ENCODE assay signal across 11 cellular contexts in genomic region chr7:99990417-99990816, GRCh38. TPM values are rescaled to one million over a fixed set of nuclear protein-coding genes. Genes with fewer than 3 reads are reported as not detected.
DNase-seq lines count a peak whose midpoint lies in the region; ATAC-seq and TF ChIP-seq lines count a peak whose summit lies in the region.
"Had no signal": no experiment of that assay in that cellular context is flagged by ENCODE, and none has a peak within 500 bp of the region (broad histone marks: within the 10 kb centered on the region; RNA-seq: fewer than 3 reads in every experiment).

No MANE protein-coding gene starts in this region.

- 0 out of 2 replicates have a peak, but pooled peaks cover 4% of the 10 kb centered on the region for H3K4me1 ChIP-seq in GM23248 (ENCODE audit: insufficient read depth)
- H3K4me1 ChIP-seq in HAP-1, result peaks cover 2% of the 10 kb centered on the region; the same call in 1 of the 2 replicates

- H4K20me1 ChIP-seq in GM23248 (ENCODE audit: insufficient read depth), result no peaks in the 10 kb centered on the region

- H3K27ac Mint-ChIP-seq in osteocyte (ENCODE audit: unreplicated experiment), result no peak overlapping the region
- H3K27ac Mint-ChIP-seq in stimulated activated naive CD8-positive, alpha-beta T cell treated with anti-CD3 and anti-CD28 coated beads, Interleukin-15, amount 100 ng/mL, for 72 hours, result no peak overlapping the region
- H3K27ac Mint-ChIP-seq: activated naive CD8-positive, alpha-beta T cell treated with anti-CD3 and anti-CD28 coated beads, Interleukin-2, amount 50 U/mL, for 24 hours had no signal

- H3K4me3 Mint-ChIP-seq in osteocyte (ENCODE audit: unreplicated experiment), result peak overlapping the region; percentile 65
- H3K4me3 Mint-ChIP-seq in stimulated activated naive CD8-positive, alpha-beta T cell treated with anti-CD3 and anti-CD28 coated beads, Interleukin-15, amount 100 ng/mL, for 72 hours, result no peak overlapping the region
- H3K4me3 Mint-ChIP-seq: activated naive CD8-positive, alpha-beta T cell treated with anti-CD3 and anti-CD28 coated beads, Interleukin-2, amount 50 U/mL, for 24 hours had no signal

- H3K4me2 ChIP-seq in GM23248 (ENCODE audit: unreplicated experiment), result peak overlapping the region; percentile 88

- H3K4me3 ChIP-seq in GM23248 (peak overlapping the region; percentile 57), epithelial cell of esophagus (ENCODE audit: low read length) (peak overlapping the region; percentile 30), HAP-1 (no peak overlapping the region)

- H3K36me3 ChIP-seq in GM23248 (ENCODE audit: low read depth) (no peaks in the 10 kb centered on the region), HAP-1 (replicated peaks) (no peaks in the 10 kb centered on the region)

- H3K27me3 ChIP-seq in GM23248 (replicated peaks; ENCODE audit: insufficient read depth) (peaks cover 3% of the 10 kb centered on the region; the same call in 1 of the 2 replicates), HAP-1 (ENCODE audit: low read depth) (peaks cover 4% of the 10 kb centered on the region)

- no peaks in the 10 kb centered on the region for H3K9me3 Mint-ChIP-seq in osteocyte (ENCODE audit: unreplicated experiment)
- H3K9me3 Mint-ChIP-seq in stimulated activated naive CD8-positive, alpha-beta T cell treated with anti-CD3 and anti-CD28 coated beads, Interleukin-15, amount 100 ng/mL, for 72 hours, result no peaks in the 10 kb centered on the region
- H3K9me3 Mint-ChIP-seq: activated naive CD8-positive, alpha-beta T cell treated with anti-CD3 and anti-CD28 coated beads, Interleukin-2, amount 50 U/mL, for 24 hours had no signal

- ATAC-seq in stimulated activated naive CD8-positive, alpha-beta T cell treated with anti-CD3 and anti-CD28 coated beads, Interleukin-15, amount 100 ng/mL, for 72 hours, result no peak

- in situ Hi-C loops in GM23248 (cut with MboI), result no loop called here
- in situ Hi-C loops in HAP-1 (cut with MboI; ENCODE audit: low sequenced_read_pairs), result no loop called here

- H3K27ac ChIP-seq in GM23248, result no peak overlapping the region
- H3K27ac ChIP-seq: HL-60 had no signal

- H3F3A ChIP-seq in GM23248 (ENCODE audit: insufficient read depth), result no peaks in the 10 kb centered on the region

- no peaks in the 10 kb centered on the region for H3K9me2 ChIP-seq in GM23248 (ENCODE audit: insufficient read depth)

- TF ChIP-seq CTCF in epithelial cell of esophagus (IDR thresholded peaks at IDR 0.05; ENCODE audit: insufficient read depth, low read depth, low read length, missing control alignments) (no peak), osteocyte (IDR thresholded peaks at IDR 0.05) (no peak)

- peak overlapping the region; percentile 63 for H2AFZ ChIP-seq in GM23248

- H3K79me2 ChIP-seq in GM23248 (ENCODE audit: insufficient read depth), result no peaks in the 10 kb centered on the region

- H3K36me3 Mint-ChIP-seq in osteocyte (ENCODE audit: unreplicated experiment), result no peaks in the 10 kb centered on the region

- no peak for DNase-seq in GM23248
- peak; percentile 17 for DNase-seq in NCI-H146 treated with DMSO at 0.1 percent for 48 hours (lab: John Stamatoyannopoulos, UW; ENCODE audit: unreplicated experiment)
- no peak for DNase-seq in epithelial cell of esophagus (ENCODE audit: low read depth)
- DNase-seq in osteocyte (ENCODE audit: extremely low spot score, unreplicated experiment), result no peak
- no peak for DNase-seq in NK-92 (lab: John Stamatoyannopoulos, UW; ENCODE audit: unreplicated experiment)
- DNase-seq in stimulated activated naive CD8-positive, alpha-beta T cell treated with anti-CD3 and anti-CD28 coated beads, Interleukin-15, amount 100 ng/mL, for 72 hours, result no peak
- no peak for DNase-seq in stimulated activated CD4-positive, alpha-beta T cell treated with anti-CD3 and anti-CD28 coated beads, Interleukin-1b, Interleukin-23, amount 100 ng/mL, for 48 hours
- no peak for DNase-seq in HAP-1 (ENCODE audit: low spot score in 2 of 2)

- peaks cover 5% of the 10 kb centered on the region for H3K4me1 Mint-ChIP-seq in osteocyte (ENCODE audit: unreplicated experiment)
- peaks cover 4% of the 10 kb centered on the region for H3K4me1 Mint-ChIP-seq in stimulated activated naive CD8-positive, alpha-beta T cell treated with anti-CD3 and anti-CD28 coated beads, Interleukin-15, amount 100 ng/mL, for 72 hours

- peaks cover 28% of the 10 kb centered on the region for H3K27me3 Mint-ChIP-seq in osteocyte (ENCODE audit: unreplicated experiment)
- H3K27me3 Mint-ChIP-seq in stimulated activated naive CD8-positive, alpha-beta T cell treated with anti-CD3 and anti-CD28 coated beads, Interleukin-15, amount 100 ng/mL, for 72 hours, result peaks cover 7% of the 10 kb centered on the region

- no peak overlapping the region for H3K9ac ChIP-seq in GM23248

- H3K9me3 ChIP-seq in GM23248 (ENCODE audit: low read depth) (no peaks in the 10 kb centered on the region), HAP-1 (no peaks in the 10 kb centered on the region)

- 31 to 36% methylated on average over 13 of the region's 13 CpGs for WGBS in GM23248 (ENCODE audit: low coverage in 1 of 2, low lambda C conversion rate in 2 of 2, missing lambda C conversion rate in 2 of 2), 2 experiments

RNA-seq across cellular contexts. Expression of gene AZGP1, which starts 14.6 kb away (rescaled TPM):
- total RNA-seq in GM23248 (2014; rRNA removed; shearing (Covaris generic)), result not detected in 2 replicates
- not detected in 2 replicates for polyA plus RNA-seq in GM23248 (2016; fragmentation: Nextera tagmentation; extraction: Ambion mirVana)
- total RNA-seq in osteocyte, result not detected in 2 replicates
- total RNA-seq: activated CD8-positive, alpha-beta memory T cell treated with anti-CD3 and anti-CD28 coated beads for 36 hours had no signal

RNA-seq across cellular contexts. Expression of gene ZKSCAN1, which starts 25.0 kb away (rescaled TPM):
- 17.8 and 21.9 TPM in 2 replicates for total RNA-seq in GM23248 (2014; rRNA removed; shearing (Covaris generic))
- 33.7 and 37.0 TPM in 2 replicates for polyA plus RNA-seq in GM23248 (2016; fragmentation: Nextera tagmentation; extraction: Ambion mirVana)
- total RNA-seq in osteocyte, result 84.1 and 90.4 TPM in 2 replicates

RNA-seq across cellular contexts. Expression of gene ZSCAN21, which starts 59.2 kb away (rescaled TPM):
- total RNA-seq in GM23248 (2014; rRNA removed; shearing (Covaris generic)), result 3.4 and 6.3 TPM in 2 replicates
- 7.9 and 8.2 TPM in 2 replicates for polyA plus RNA-seq in GM23248 (2016; fragmentation: Nextera tagmentation; extraction: Ambion mirVana)
- 13.9 and 14.6 TPM in 2 replicates for total RNA-seq in osteocyte
